Comparison of ENCODE assay signal across 2 cellular contexts in the genomic region with DNA sequence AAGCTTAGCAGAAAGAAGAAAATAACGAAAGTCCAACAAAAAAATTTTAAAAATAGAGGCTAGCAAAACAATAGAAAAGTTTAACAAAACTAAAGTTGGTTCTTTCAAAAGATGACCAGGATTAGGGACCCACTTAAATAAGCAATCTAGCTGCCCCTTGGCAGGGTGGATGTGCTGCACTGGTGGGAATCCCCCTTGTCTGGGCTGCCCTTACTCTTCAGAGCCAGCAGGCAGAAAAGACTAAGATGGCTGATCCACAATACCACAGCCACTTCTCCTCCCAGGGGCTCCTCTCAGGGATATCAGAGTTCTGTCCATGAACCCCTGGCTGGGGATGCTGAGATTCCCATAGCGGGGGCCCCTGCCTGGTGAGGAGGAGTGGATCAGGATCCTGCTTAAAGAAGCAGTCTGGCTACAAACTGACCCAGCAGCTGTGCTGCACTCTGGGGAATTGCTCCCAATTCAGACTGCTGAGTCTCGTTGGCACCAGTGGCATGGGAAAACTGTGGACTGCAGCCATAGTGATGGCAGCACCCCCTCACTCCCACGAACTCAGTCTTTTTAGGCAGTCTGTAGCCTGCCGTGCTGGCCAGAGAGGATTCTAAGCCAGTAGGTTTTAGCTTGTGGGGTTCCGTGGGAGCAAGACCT.
TF ChIP-seq lines count a peak whose summit lies in the region.

No MANE protein-coding gene starts in this region.

TF ChIP-seq in GM23338, 12 proteins besides CTCF, POLR2A, EP300 and RAD21:
- TF ChIP-seq ZNF462 (CRISPR knock-in tag; IDR thresholded peaks at IDR 0.05) (no peak), ZNF114 (CRISPR knock-in tag; IDR thresholded peaks at IDR 0.05) (no peak), POLR2AphosphoS5 (IDR thresholded peaks at IDR 0.05; ENCODE audit: low read depth) (no peak), STAT1 (IDR thresholded peaks at IDR 0.05; ENCODE audit: unreplicated experiment) (no peak), ZNF331 (CRISPR knock-in tag; IDR thresholded peaks at IDR 0.05; ENCODE audit: low read depth) (no peak), REST (IDR thresholded peaks at IDR 0.05; ENCODE audit: unreplicated experiment) (no peak), EZH2 (IDR thresholded peaks at IDR 0.05; ENCODE audit: low read depth, unreplicated experiment) (no peak), EZH2phosphoT487 (IDR thresholded peaks at IDR 0.05; ENCODE audit: unreplicated experiment) (no peak), NANOG (IDR thresholded peaks at IDR 0.05; ENCODE audit: borderline replicate concordance) (no peak), JUNB (IDR thresholded peaks at IDR 0.05; ENCODE audit: unreplicated experiment) (no peak), CREB1 (CRISPR knock-in tag; IDR thresholded peaks at IDR 0.05; ENCODE audit: low read depth) (no peak)

TF ChIP-seq in GM12878, 131 proteins besides CTCF, POLR2A, EP300 and RAD21:
- no peak for TF ChIP-seq NBN (IDR thresholded peaks at IDR 0.05)
- TF ChIP-seq, protein P1, sequence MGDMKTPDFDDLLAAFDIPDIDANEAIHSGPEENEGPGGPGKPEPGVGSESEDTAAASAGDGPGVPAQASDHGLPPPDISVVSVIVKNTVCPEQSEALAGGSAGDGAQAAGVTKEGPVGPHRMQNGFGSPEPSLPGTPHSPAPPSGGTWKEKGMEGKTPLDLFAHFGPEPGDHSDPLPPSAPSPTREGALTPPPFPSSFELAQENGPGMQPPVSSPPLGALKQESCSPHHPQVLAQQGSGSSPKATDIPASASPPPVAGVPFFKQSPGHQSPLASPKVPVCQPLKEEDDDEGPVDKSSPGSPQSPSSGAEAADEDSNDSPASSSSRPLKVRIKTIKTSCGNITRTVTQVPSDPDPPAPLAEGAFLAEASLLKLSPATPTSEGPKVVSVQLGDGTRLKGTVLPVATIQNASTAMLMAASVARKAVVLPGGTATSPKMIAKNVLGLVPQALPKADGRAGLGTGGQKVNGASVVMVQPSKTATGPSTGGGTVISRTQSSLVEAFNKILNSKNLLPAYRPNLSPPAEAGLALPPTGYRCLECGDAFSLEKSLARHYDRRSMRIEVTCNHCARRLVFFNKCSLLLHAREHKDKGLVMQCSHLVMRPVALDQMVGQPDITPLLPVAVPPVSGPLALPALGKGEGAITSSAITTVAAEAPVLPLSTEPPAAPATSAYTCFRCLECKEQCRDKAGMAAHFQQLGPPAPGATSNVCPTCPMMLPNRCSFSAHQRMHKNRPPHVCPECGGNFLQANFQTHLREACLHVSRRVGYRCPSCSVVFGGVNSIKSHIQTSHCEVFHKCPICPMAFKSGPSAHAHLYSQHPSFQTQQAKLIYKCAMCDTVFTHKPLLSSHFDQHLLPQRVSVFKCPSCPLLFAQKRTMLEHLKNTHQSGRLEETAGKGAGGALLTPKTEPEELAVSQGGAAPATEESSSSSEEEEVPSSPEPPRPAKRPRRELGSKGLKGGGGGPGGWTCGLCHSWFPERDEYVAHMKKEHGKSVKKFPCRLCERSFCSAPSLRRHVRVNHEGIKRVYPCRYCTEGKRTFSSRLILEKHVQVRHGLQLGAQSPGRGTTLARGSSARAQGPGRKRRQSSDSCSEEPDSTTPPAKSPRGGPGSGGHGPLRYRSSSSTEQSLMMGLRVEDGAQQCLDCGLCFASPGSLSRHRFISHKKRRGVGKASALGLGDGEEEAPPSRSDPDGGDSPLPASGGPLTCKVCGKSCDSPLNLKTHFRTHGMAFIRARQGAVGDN (IDR thresholded peaks at IDR 0.05), result no peak
- no peak for TF ChIP-seq ESRRA (IDR thresholded peaks at IDR 0.05; ENCODE audit: low read length)
- TF ChIP-seq EGR1 (IDR thresholded peaks at IDR 0.05; ENCODE audit: borderline replicate concordance in 1 of 2, low read depth in 2 of 2, low read length in 2 of 2), result no peak
- no peak for TF ChIP-seq NFXL1 (IDR thresholded peaks at IDR 0.05; ENCODE audit: borderline replicate concordance)
- no peak for TF ChIP-seq HSF1 (IDR thresholded peaks at IDR 0.05; ENCODE audit: low read depth, low read length)
- TF ChIP-seq E2F8 (IDR thresholded peaks at IDR 0.05; ENCODE audit: low read depth, partially characterized antibody), result no peak
- TF ChIP-seq MYB (IDR thresholded peaks at IDR 0.05; ENCODE audit: borderline replicate concordance, low read depth, low read length), result no peak
- TF ChIP-seq DPF2 (IDR thresholded peaks at IDR 0.05), result no peak
- TF ChIP-seq, protein P2, sequence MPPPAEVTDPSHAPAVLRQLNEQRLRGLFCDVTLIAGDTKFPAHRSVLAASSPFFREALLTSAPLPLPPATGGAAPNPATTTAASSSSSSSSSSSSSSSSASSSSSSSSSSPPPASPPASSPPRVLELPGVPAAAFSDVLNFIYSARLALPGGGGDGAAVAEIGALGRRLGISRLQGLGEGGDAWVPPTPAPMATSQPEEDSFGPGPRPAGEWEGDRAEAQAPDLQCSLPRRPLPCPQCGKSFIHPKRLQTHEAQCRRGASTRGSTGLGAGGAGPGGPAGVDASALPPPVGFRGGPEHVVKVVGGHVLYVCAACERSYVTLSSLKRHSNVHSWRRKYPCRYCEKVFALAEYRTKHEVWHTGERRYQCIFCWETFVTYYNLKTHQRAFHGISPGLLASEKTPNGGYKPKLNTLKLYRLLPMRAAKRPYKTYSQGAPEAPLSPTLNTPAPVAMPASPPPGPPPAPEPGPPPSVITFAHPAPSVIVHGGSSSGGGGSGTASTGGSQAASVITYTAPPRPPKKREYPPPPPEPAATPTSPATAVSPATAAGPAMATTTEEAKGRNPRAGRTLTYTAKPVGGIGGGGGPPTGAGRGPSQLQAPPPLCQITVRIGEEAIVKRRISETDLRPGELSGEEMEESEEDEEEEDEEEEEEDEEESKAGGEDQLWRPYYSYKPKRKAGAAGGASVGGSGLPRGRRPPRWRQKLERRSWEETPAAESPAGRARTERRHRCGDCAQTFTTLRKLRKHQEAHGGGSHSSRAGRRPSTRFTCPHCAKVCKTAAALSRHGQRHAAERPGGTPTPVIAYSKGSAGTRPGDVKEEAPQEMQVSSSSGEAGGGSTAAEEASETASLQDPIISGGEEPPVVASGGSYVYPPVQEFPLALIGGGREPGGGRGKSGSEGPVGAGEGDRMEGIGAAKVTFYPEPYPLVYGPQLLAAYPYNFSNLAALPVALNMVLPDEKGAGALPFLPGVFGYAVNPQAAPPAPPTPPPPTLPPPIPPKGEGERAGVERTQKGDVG (CRISPR knock-in tag; IDR thresholded peaks at IDR 0.05), result no peak
